In genomic region chr5:55517804-55518203, GRCh38 we compare ENCODE assay signal across 17 cellular contexts.
"Had no signal": no experiment of that assay in that cellular context is flagged by ENCODE, and none has a peak within 500 bp of the region (broad histone marks: within the 10 kb centered on the region; RNA-seq: fewer than 3 reads in every experiment).

No MANE protein-coding gene starts in this region.

- H3K36me3 ChIP-seq: esophagus squamous epithelium, sigmoid colon, thoracic aorta had no signal

- ATAC-seq: activated CD8-positive, alpha-beta T cell treated with anti-CD3 and anti-CD28 coated beads, Interleukin-2, amount 10 ng/mL, durations not matched to agents 7 days and 5 days; stimulated activated naive CD8-positive, alpha-beta T cell treated with anti-CD3 and anti-CD28 coated beads, Interleukin-15, Interleukin-2, amounts not matched to agents 100 U/mL and 50 U/mL, for 24 hours had no signal

- H3K4me3 ChIP-seq: esophagus squamous epithelium, left ventricle myocardium inferior, sigmoid colon, thoracic aorta had no signal

- H3K27me3 Mint-ChIP-seq: activated naive CD4-positive, alpha-beta T cell treated with anti-CD3 and anti-CD28 coated beads, Interleukin-2, amount 50 U/mL, for 24 hours; brain; memory B cell had no signal

- H3K27ac ChIP-seq: esophagus squamous epithelium, left ventricle myocardium inferior, thoracic aorta had no signal

- H3K27me3 ChIP-seq: esophagus squamous epithelium, sigmoid colon had no signal

- FAIRE-seq: endometrium, urothelium cell line had no signal

- H3K27ac Mint-ChIP-seq: activated CD8-positive, alpha-beta T cell treated with anti-CD3 and anti-CD28 coated beads, Interleukin-2, amount 10 ng/mL, durations not matched to agents 7 days and 5 days; activated naive CD4-positive, alpha-beta T cell treated with anti-CD3 and anti-CD28 coated beads, Interleukin-2, amount 50 U/mL, for 24 hours; activated T-helper 2 cell treated with anti-CD3 and anti-CD28 coated beads, Interferon-gamma antibody, Interleukin-2, Interleukin-4, amounts not matched to agents 10 μg/mL and 5 μg/mL and 100 μg/mL, durations not matched to agents 14 hours and 24 hours and 36 hours; memory B cell had no signal

- H3K4me3 Mint-ChIP-seq: activated CD8-positive, alpha-beta T cell treated with anti-CD3 and anti-CD28 coated beads, Interleukin-2, amount 10 ng/mL, durations not matched to agents 7 days and 5 days; activated naive CD4-positive, alpha-beta T cell treated with anti-CD3 and anti-CD28 coated beads, Interleukin-2, amount 50 U/mL, for 24 hours; brain; memory B cell had no signal

- DNase-seq: activated CD4-positive, alpha-beta T cell treated with anti-CD3 and anti-CD28 coated beads for 48 hours; activated CD8-positive, alpha-beta T cell treated with anti-CD3 and anti-CD28 coated beads, Interleukin-2, amount 10 ng/mL, durations not matched to agents 7 days and 5 days; amygdala; dermis blood vessel endothelial cell; esophagus squamous epithelium; foreskin fibroblast; left ventricle myocardium inferior; sigmoid colon; stimulated activated CD4-positive, alpha-beta T cell treated with anti-CD3 and anti-CD28 coated beads, Interleukin-2, amount 100 ng/mL, for 48 hours; stimulated activated naive CD8-positive, alpha-beta T cell treated with anti-CD3 and anti-CD28 coated beads, Interleukin-15, Interleukin-2, amounts not matched to agents 100 U/mL and 50 U/mL, for 24 hours had no signal

- H3K9me3 Mint-ChIP-seq: activated naive CD4-positive, alpha-beta T cell treated with anti-CD3 and anti-CD28 coated beads, Interleukin-2, amount 50 U/mL, for 24 hours; activated T-helper 2 cell treated with anti-CD3 and anti-CD28 coated beads, Interferon-gamma antibody, Interleukin-2, Interleukin-4, amounts not matched to agents 10 μg/mL and 5 μg/mL and 100 μg/mL, durations not matched to agents 14 hours and 24 hours and 36 hours; memory B cell had no signal

- H3K9me3 ChIP-seq: esophagus squamous epithelium, left ventricle myocardium inferior, sigmoid colon, thoracic aorta had no signal
